In genomic region chr19:6772866-6773322, GRCh38 we compare ENCODE assay signal across 10 cellular contexts. TPM values are rescaled to one million over a fixed set of nuclear protein-coding genes. Genes with fewer than 3 reads are reported as not detected.
DNase-seq lines count a peak whose midpoint lies in the region; ATAC-seq and TF ChIP-seq lines count a peak whose summit lies in the region.
"Had no signal": no experiment of that assay in that cellular context is flagged by ENCODE, and none has a peak within 500 bp of the region (broad histone marks: within the 10 kb centered on the region; RNA-seq: fewer than 3 reads in every experiment).

No MANE protein-coding gene starts in this region.

- no peak for TF ChIP-seq CTCF in osteoblast (IDR thresholded peaks at IDR 0.05; ENCODE audit: extremely low read depth, low read depth, low read length)

- peak overlapping the region; percentile 85 to 97 (median 92) for H3K4me3 Mint-ChIP-seq in CD8-positive, alpha-beta memory T cell
- H3K4me3 Mint-ChIP-seq in activated naive CD8-positive, alpha-beta T cell treated with anti-CD3 and anti-CD28 coated beads for 36 hours, result peak overlapping the region; percentile 97

- peak overlapping the region; percentile 93 for H3K27ac ChIP-seq in CD8-positive, alpha-beta memory T cell (ENCODE audit: low read depth, low read length)
- no peak overlapping the region for H3K27ac ChIP-seq in osteoblast (ENCODE audit: low read depth, low read length)

- H3K36me3 ChIP-seq in CD8-positive, alpha-beta memory T cell (ENCODE audit: insufficient read depth, low read length), result peaks cover 5% of the 10 kb centered on the region
- H3K36me3 ChIP-seq in osteoblast (ENCODE audit: insufficient read depth, low read length) (no peaks in the 10 kb centered on the region), H7 (replicated peaks; ENCODE audit: control insufficient read depth, insufficient read depth, low read length) (no peaks in the 10 kb centered on the region)

- H3K4me1 Mint-ChIP-seq in CD8-positive, alpha-beta memory T cell, result peaks cover 49 to 56% (median 55%) of the 10 kb centered on the region in 3 donors
- peaks cover 49% of the 10 kb centered on the region for H3K4me1 Mint-ChIP-seq in activated naive CD8-positive, alpha-beta T cell treated with anti-CD3 and anti-CD28 coated beads for 36 hours

- no peaks in the 10 kb centered on the region for H3K9me3 ChIP-seq in CD8-positive, alpha-beta memory T cell (ENCODE audit: low read length)
- no peaks in the 10 kb centered on the region for H3K9me3 ChIP-seq in osteoblast (ENCODE audit: low read depth, low read length)

- no peak for DNase-seq in CD8-positive, alpha-beta memory T cell
- DNase-seq in activated naive CD8-positive, alpha-beta T cell treated with anti-CD3 and anti-CD28 coated beads for 36 hours, result no peak
- DNase-seq in osteoblast (ENCODE audit: insufficient read length, low spot score, missing footprints) (peak; percentile 25), H7 (no peak), NCI-H748 treated with DMSO at 0.1 percent for 48 hours (lab: John Stamatoyannopoulos, UW) (no peak), NCI-H82 (lab: John Stamatoyannopoulos, UW) (no peak)
- DNase-seq: kidney glomerular epithelial cell had no signal

- no peaks in the 10 kb centered on the region for H3K27me3 Mint-ChIP-seq in CD8-positive, alpha-beta memory T cell
- no peaks in the 10 kb centered on the region for H3K27me3 Mint-ChIP-seq in activated naive CD8-positive, alpha-beta T cell treated with anti-CD3 and anti-CD28 coated beads for 36 hours

- no peaks in the 10 kb centered on the region for H4K20me1 ChIP-seq in osteoblast (ENCODE audit: insufficient read depth, low read length)

- POLR2A ChIA-PET in CD8-positive, alpha-beta memory T cell (lab: Charles Lee), result interaction anchor here (1.1 to 3.4 kb wide), 3 partner anchors 18 to 34 kb away, joined by 4 to 32 read pairs (median 5); no protein-coding TSS in a partner anchor

- peaks cover 39% of the 10 kb centered on the region for H3K4me1 ChIP-seq in CD8-positive, alpha-beta memory T cell (ENCODE audit: insufficient read depth, low read length)
- H3K4me1 ChIP-seq in osteoblast (ENCODE audit: insufficient read depth, low read length), result no peaks in the 10 kb centered on the region

- H3K27ac Mint-ChIP-seq in CD8-positive, alpha-beta memory T cell, result peak overlapping the region; percentile 89 to 99 (median 96)
- peak overlapping the region; percentile 97 for H3K27ac Mint-ChIP-seq in activated naive CD8-positive, alpha-beta T cell treated with anti-CD3 and anti-CD28 coated beads for 36 hours

- peaks cover 8 to 32% (median 16%) of the 10 kb centered on the region in 3 donors for H3K36me3 Mint-ChIP-seq in CD8-positive, alpha-beta memory T cell
- peaks cover 39% of the 10 kb centered on the region for H3K36me3 Mint-ChIP-seq in activated naive CD8-positive, alpha-beta T cell treated with anti-CD3 and anti-CD28 coated beads for 36 hours

- ATAC-seq in GM21723 (IDR thresholded peaks at IDR 0.05; ENCODE audit: unreplicated experiment) (peak; percentile 11), HG02884 (IDR thresholded peaks at IDR 0.05; ENCODE audit: unreplicated experiment) (no peak)

- H3K4me3 ChIP-seq in CD8-positive, alpha-beta memory T cell (ENCODE audit: low read length), result peak overlapping the region; percentile 98
- H3K4me3 ChIP-seq in osteoblast (ENCODE audit: insufficient read depth, low read length) (no peak overlapping the region), H7 (ENCODE audit: insufficient read depth, low read depth, low read length) (no peak overlapping the region)

- no peak overlapping the region for H2AFZ ChIP-seq in osteoblast (ENCODE audit: low read length)

- no peak overlapping the region for H3K4me2 ChIP-seq in osteoblast (ENCODE audit: insufficient read depth, low read length)

- no peaks in the 10 kb centered on the region for H3K9me3 Mint-ChIP-seq in CD8-positive, alpha-beta memory T cell
- peaks cover 14% of the 10 kb centered on the region for H3K9me3 Mint-ChIP-seq in activated naive CD8-positive, alpha-beta T cell treated with anti-CD3 and anti-CD28 coated beads for 36 hours

- CTCF ChIA-PET in CD8-positive, alpha-beta memory T cell (lab: Charles Lee), result interaction anchor here (0.5 to 5.1 kb wide), 10 partner anchors 12 to 222 kb away, joined by 3 to 22 read pairs (median 4); partner anchors contain the start of genes GPR108 and TRIP10

- H3K27me3 ChIP-seq in CD8-positive, alpha-beta memory T cell (ENCODE audit: insufficient read depth, low read length, poor library complexity, severe bottlenecking), result no peaks in the 10 kb centered on the region
- peaks cover 2% of the 10 kb centered on the region for H3K27me3 ChIP-seq in osteoblast (ENCODE audit: insufficient read depth, low read length)
- no peaks in the 10 kb centered on the region for H3K27me3 ChIP-seq in H7 (ENCODE audit: control insufficient read depth, insufficient read depth, low read length)

- H3K79me2 ChIP-seq in osteoblast (ENCODE audit: insufficient read depth, low read length), result no peaks in the 10 kb centered on the region

RNA-seq across cellular contexts. Expression of gene VAV1, which starts 0.4 kb away (rescaled TPM):
- total RNA-seq in CD8-positive, alpha-beta memory T cell, result 10 to 100 TPM; 51.9 to 52.9 TPM
- polyA plus RNA-seq in CD8-positive, alpha-beta memory T cell, result 28.4 TPM
- 10 to 100 TPM; 65.2 to 65.7 TPM for total RNA-seq in activated naive CD8-positive, alpha-beta T cell treated with anti-CD3 and anti-CD28 coated beads for 36 hours
- 0.36 TPM in 1 of 2 replicates, not detected in the other for total RNA-seq in osteoblast
- 9.5 and 13.3 TPM in 2 replicates for total RNA-seq in H7 (2014; rRNA removed; shearing (Covaris generic))
- total RNA-seq: endothelial cell of umbilical vein had no signal
- polyA plus RNA-seq: endothelial cell of umbilical vein had no signal

RNA-seq across cellular contexts. Expression of gene SH2D3A, which starts 5.7 kb away (rescaled TPM):
- 10 to 100 TPM; 21.3 TPM for total RNA-seq in CD8-positive, alpha-beta memory T cell
- polyA plus RNA-seq in CD8-positive, alpha-beta memory T cell, result 40.6 TPM
- 10 to 100 TPM; 25.7 to 26.1 TPM for total RNA-seq in activated naive CD8-positive, alpha-beta T cell treated with anti-CD3 and anti-CD28 coated beads for 36 hours
- not detected in 2 replicates for total RNA-seq in osteoblast
- total RNA-seq in H7 (2014; rRNA removed; shearing (Covaris generic)), result 11.7 and 12.8 TPM in 2 replicates

RNA-seq across cellular contexts. Expression of gene TRIP10, which starts 33.4 kb away (rescaled TPM):
- 10 to 100 TPM; 44.6 to 47.8 TPM for total RNA-seq in CD8-positive, alpha-beta memory T cell
- polyA plus RNA-seq in CD8-positive, alpha-beta memory T cell, result 2.0 TPM
- 10 to 100 TPM; 29.8 to 31.3 TPM for total RNA-seq in activated naive CD8-positive, alpha-beta T cell treated with anti-CD3 and anti-CD28 coated beads for 36 hours
- 32.4 and 36.2 TPM in 2 replicates for total RNA-seq in osteoblast
- 84.5 and 92.2 TPM in 2 replicates for total RNA-seq in H7 (2014; rRNA removed; shearing (Covaris generic))

RNA-seq across cellular contexts. Expression of gene GPR108, which starts 35.5 kb away (rescaled TPM):
- 10 to 100 TPM; 72.0 to 74.0 TPM for total RNA-seq in CD8-positive, alpha-beta memory T cell
- 108 TPM for polyA plus RNA-seq in CD8-positive, alpha-beta memory T cell
- 10 to 100 TPM; 56.0 to 62.9 TPM for total RNA-seq in activated naive CD8-positive, alpha-beta T cell treated with anti-CD3 and anti-CD28 coated beads for 36 hours
- total RNA-seq in osteoblast, result 42.3 and 52.2 TPM in 2 replicates
- 60.7 and 61.7 TPM in 2 replicates for total RNA-seq in H7 (2014; rRNA removed; shearing (Covaris generic))

RNA-seq across cellular contexts. Expression of gene C3, which starts 52.4 kb away (rescaled TPM):
- 1 to 10 TPM; 1.6 to 1.7 TPM for total RNA-seq in CD8-positive, alpha-beta memory T cell
- not detected for polyA plus RNA-seq in CD8-positive, alpha-beta memory T cell
- total RNA-seq in activated naive CD8-positive, alpha-beta T cell treated with anti-CD3 and anti-CD28 coated beads for 36 hours, result under 1 TPM; 0.22 to 0.64 TPM
- total RNA-seq in osteoblast, result 5.0 and 14.1 TPM in 2 replicates
- 13.4 and 20.2 TPM in 2 replicates for total RNA-seq in H7 (2014; rRNA removed; shearing (Covaris generic))
- total RNA-seq: endothelial cell of umbilical vein had no signal

Comparison
In these comparisons a context has a peak if more than half of its experiments do, and no peak if none do; other contexts are left out.
1. RNA of gene SH2D3A, which starts 5.7 kb away (total RNA-seq): 25.7 to 26.1 TPM in activated naive CD8-positive, alpha-beta T cell treated with anti-CD3 and anti-CD28 coated beads for 36 hours, 21.3 TPM in CD8-positive, alpha-beta memory T cell and 11.7 to 12.8 TPM in H7; not detected in osteoblast; every median in the first group is over 10 times any median in the second.